In genomic region chr21:42878993-42879787, GRCh38 we compare ENCODE assay signal across 8 cellular contexts. TPM values are rescaled to one million over a fixed set of nuclear protein-coding genes. Genes with fewer than 3 reads are reported as not detected.
DNase-seq lines count a peak whose midpoint lies in the region; ATAC-seq and TF ChIP-seq lines count a peak whose summit lies in the region.

WDR4 (minus strand) TSS chr21:42879539; CDS start chr21:42879495, 44 bp downstream.

- CTCF ChIA-PET in activated naive CD4-positive, alpha-beta T cell treated with anti-CD3 and anti-CD28 coated beads, Interleukin-2, amount 10 ng/mL, durations not matched to agents 7 days and 5 days (lab: Charles Lee) = no interaction called here

- peaks cover 15% of the 10 kb centered on the region for H3K36me3 Mint-ChIP-seq in activated naive CD4-positive, alpha-beta T cell treated with anti-CD3 and anti-CD28 coated beads, Interleukin-2, amount 10 ng/mL, durations not matched to agents 7 days and 5 days

- 0% methylated on average over 15 of the region's 80 CpGs; no CpG with 5 or more reads in 1 of the 2 donors for WGBS in gastroesophageal sphincter (ENCODE audit: low coverage in 1 of 2), 2 donors

- peak within 1 kb of the TSS; percentile 69 for H3K27ac ChIP-seq in SK-N-MC
- peak within 1 kb of the TSS; percentile 76 to 95 (median 87) for H3K27ac ChIP-seq in gastroesophageal sphincter
- peak within 1 kb of the TSS; percentile 84 for H3K27ac ChIP-seq in neutrophil
- peak within 1 kb of the TSS; percentile 89 for H3K27ac ChIP-seq in substantia nigra (ENCODE audit: low read depth, low read length, poor library complexity, severe bottlenecking)

- DNase-seq in NCI-H1048 (lab: John Stamatoyannopoulos, UW) (peak; percentile 96), SK-N-MC (ENCODE audit: low read depth, low spot score) (peak; percentile 81), substantia nigra (lab: John Stamatoyannopoulos, UW) (peak; percentile 56 to 98 (median 90))
- DNase-seq in activated naive CD4-positive, alpha-beta T cell treated with anti-CD3 and anti-CD28 coated beads, Interleukin-2, amount 10 ng/mL, durations not matched to agents 7 days and 5 days = peak; percentile 99

- H3K27me3 Mint-ChIP-seq in activated naive CD4-positive, alpha-beta T cell treated with anti-CD3 and anti-CD28 coated beads, Interleukin-2, amount 10 ng/mL, durations not matched to agents 7 days and 5 days = peaks cover 5% of the 10 kb centered on the region

- peak within 1 kb of the TSS; percentile 93 for H3K27ac Mint-ChIP-seq in activated naive CD4-positive, alpha-beta T cell treated with anti-CD3 and anti-CD28 coated beads, Interleukin-2, amount 10 ng/mL, durations not matched to agents 7 days and 5 days

- H3K27me3 ChIP-seq in gastroesophageal sphincter (no peaks in the 10 kb centered on the region), neutrophil (no peaks in the 10 kb centered on the region)

- peak; percentile 61 to 66 for TF ChIP-seq POLR2A in gastroesophageal sphincter (IDR thresholded peaks at IDR 0.05)

- peak within 1 kb of the TSS; percentile 78 for H3K9ac ChIP-seq in SK-N-MC (ENCODE audit: insufficient read length)

- no peaks in the 10 kb centered on the region for H3K9me3 Mint-ChIP-seq in activated naive CD4-positive, alpha-beta T cell treated with anti-CD3 and anti-CD28 coated beads, Interleukin-2, amount 10 ng/mL, durations not matched to agents 7 days and 5 days

- H3K4me1 ChIP-seq in gastroesophageal sphincter (peaks cover 0 to 27% (median 9%) of the 10 kb centered on the region in 3 donors), neutrophil (ENCODE audit: control insufficient read depth in 1 of 2, insufficient read depth in 1 of 2, low read depth in 1 of 2, low read length in 1 of 2) (peaks cover 23 to 25% of the 10 kb centered on the region in 2 experiments)

- H3K4me3 ChIP-seq in GM08714 (ENCODE audit: low read length) = peak within 1 kb of the TSS; percentile 78
- peak within 1 kb of the TSS; percentile 77 for H3K4me3 ChIP-seq in SK-N-MC
- peak within 1 kb of the TSS; percentile 84 to 100 for H3K4me3 ChIP-seq in gastroesophageal sphincter
- H3K4me3 ChIP-seq in neutrophil (ENCODE audit: low read depth in 1 of 2, low read length in 1 of 2) = peak within 1 kb of the TSS; percentile 63 to 92

- TF ChIP-seq CTCF in gastroesophageal sphincter (IDR thresholded peaks at IDR 0.05) = peak in 1 of 4 experiments; percentile 5
- peak; percentile 48 for TF ChIP-seq CTCF in neutrophil (IDR thresholded peaks at IDR 0.05)

- H3K36me3 ChIP-seq in SK-N-MC (ENCODE audit: insufficient read depth, low read length) = peaks cover 16% of the 10 kb centered on the region
- peaks cover 0 to 24% of the 10 kb centered on the region in 2 donors for H3K36me3 ChIP-seq in gastroesophageal sphincter
- H3K36me3 ChIP-seq in neutrophil = no peaks in the 10 kb centered on the region

- peak within 1 kb of the TSS; percentile 96 for H3K4me3 Mint-ChIP-seq in activated naive CD4-positive, alpha-beta T cell treated with anti-CD3 and anti-CD28 coated beads, Interleukin-2, amount 10 ng/mL, durations not matched to agents 7 days and 5 days

- peaks cover 36% of the 10 kb centered on the region for H3K4me1 Mint-ChIP-seq in activated naive CD4-positive, alpha-beta T cell treated with anti-CD3 and anti-CD28 coated beads, Interleukin-2, amount 10 ng/mL, durations not matched to agents 7 days and 5 days

- H3K9me3 ChIP-seq in SK-N-MC (ENCODE audit: low read depth, low read length) = no peaks in the 10 kb centered on the region
- H3K9me3 ChIP-seq in gastroesophageal sphincter = no peaks in the 10 kb centered on the region
- no peaks in the 10 kb centered on the region for H3K9me3 ChIP-seq in neutrophil

- ATAC-seq in HG02588 (IDR thresholded peaks at IDR 0.05; ENCODE audit: unreplicated experiment) (peak; percentile 87), gastroesophageal sphincter (peak; percentile 100)

- no peak for TF ChIP-seq EP300 in gastroesophageal sphincter (IDR thresholded peaks at IDR 0.05)

RNA-seq across cellular contexts. Expression of gene WDR4, which starts in this region (rescaled TPM):
- total RNA-seq in gastroesophageal sphincter = 10 to 100 TPM in 1 of 4 donors, 1 to 10 TPM in 3; 3.9 to 10.0 (median 7.5) TPM

Comparison
In these comparisons a context has a peak if more than half of its experiments do, and no peak if none do; other contexts are left out.
1. Peak in every context shown above with its lines: DNase-seq, ATAC-seq, H3K4me3 ChIP-seq and H3K27ac ChIP-seq.